17 cellular contexts compared by ENCODE assay signal in genomic region chr2:237604391-237604790, GRCh38. TPM values are rescaled to one million over a fixed set of nuclear protein-coding genes. Genes with fewer than 3 reads are reported as not detected.
A peak's percentile ranks its signal among the peaks of the same experiment; 100 is the strongest.
DNase-seq lines count a peak whose midpoint lies in the region; ATAC-seq and TF ChIP-seq lines count a peak whose summit lies in the region.
"Had no signal": no experiment of that assay in that cellular context is flagged by ENCODE, and none has a peak within 500 bp of the region (broad histone marks: within the 10 kb centered on the region; RNA-seq: fewer than 3 reads in every experiment).

No MANE protein-coding gene starts in this region.

- H2BK15ac ChIP-seq in IMR-90 (ENCODE audit: low read depth, low read length) = no peak overlapping the region; the same call in 2 of the 3 replicates

- no peaks in the 10 kb centered on the region for H3K36me3 ChIP-seq in BLaER1
- H3K36me3 ChIP-seq in IMR-90 (ENCODE audit: control insufficient read depth, insufficient read depth, low read length) = no peaks in the 10 kb centered on the region
- H3K36me3 ChIP-seq in hepatocyte (replicated peaks; ENCODE audit: insufficient read depth, low read depth) = no peaks in the 10 kb centered on the region
- no peaks in the 10 kb centered on the region for H3K36me3 ChIP-seq in trophoblast cell (ENCODE audit: control insufficient read depth in 1 of 2, insufficient read depth in 2 of 2, low read length in 2 of 2)
- H3K36me3 ChIP-seq in colonic mucosa = no peaks in the 10 kb centered on the region
- no peaks in the 10 kb centered on the region for H3K36me3 ChIP-seq in gastroesophageal sphincter
- H3K36me3 ChIP-seq: neural progenitor cell, SJCRH30 had no signal

- H2BK120ac ChIP-seq in IMR-90 (ENCODE audit: low read depth, low read length) (peak overlapping the region; percentile 72; the same call in 1 of the 2 replicates), trophoblast cell (ENCODE audit: insufficient read depth, low read length, poor library complexity) (no peak overlapping the region)

- no peak for DNase-seq in IMR-90
- DNase-seq in hepatocyte (ENCODE audit: low spot score) = no peak
- no peak for DNase-seq in trophoblast cell
- no peak for DNase-seq in colonic mucosa
- DNase-seq: activated naive CD8-positive, alpha-beta T cell treated with anti-CD3 and anti-CD28 coated beads for 36 hours; DMS 273 treated with DMSO at 0.1 percent for 48 hours had no signal

- H2AK9ac ChIP-seq in IMR-90 (replicated peaks; ENCODE audit: low read depth, low read length, poor library complexity) = peak overlapping the region; percentile 22

- H3K9me3 ChIP-seq in BLaER1 (peaks cover 10% of the 10 kb centered on the region), IMR-90 (ENCODE audit: control insufficient read depth, insufficient read depth, low read length) (no peaks in the 10 kb centered on the region), hepatocyte (ENCODE audit: low read depth) (no peaks in the 10 kb centered on the region), trophoblast cell (ENCODE audit: insufficient read depth, low read depth, low read length) (peaks cover 4% of the 10 kb centered on the region), colonic mucosa (no peaks in the 10 kb centered on the region), gastroesophageal sphincter (no peaks in the 10 kb centered on the region)
- H3K9me3 ChIP-seq: SJCRH30 had no signal

- in situ Hi-C loops in IMR-90 (cut with MboI; ENCODE audit: low sequenced_read_pairs) = no loop called here

- H2BK12ac ChIP-seq in trophoblast cell (ENCODE audit: low read length) = no peak overlapping the region

- H3K14ac ChIP-seq in IMR-90 (replicated peaks; ENCODE audit: low read depth, low read length) (0 out of 2 replicates have a peak overlapping the region, but pooled peaks have one; percentile 21), trophoblast cell (ENCODE audit: low read length) (no peak overlapping the region)

- H3K27me3 ChIP-seq in BLaER1 (no peaks in the 10 kb centered on the region), IMR-90 (ENCODE audit: control insufficient read depth, insufficient read depth, low read length) (no peaks in the 10 kb centered on the region), hepatocyte (no peaks in the 10 kb centered on the region), trophoblast cell (ENCODE audit: insufficient read depth, low read length) (no peaks in the 10 kb centered on the region), colonic mucosa (no peaks in the 10 kb centered on the region), gastroesophageal sphincter (no peaks in the 10 kb centered on the region)
- H3K27me3 ChIP-seq: neural progenitor cell, SJCRH30 had no signal

- H3K4me1 ChIP-seq in BLaER1 (peaks cover 80% of the 10 kb centered on the region), IMR-90 (ENCODE audit: control insufficient read depth, insufficient read depth, low read length) (peaks cover 7% of the 10 kb centered on the region), hepatocyte (ENCODE audit: insufficient read depth) (peaks cover 33% of the 10 kb centered on the region), trophoblast cell (ENCODE audit: control insufficient read depth in 1 of 2, insufficient read depth in 2 of 2, low read length in 2 of 2) (peaks cover 17 to 22% of the 10 kb centered on the region in 2 experiments), colonic mucosa (no peaks in the 10 kb centered on the region), gastroesophageal sphincter (peaks cover 0 to 37% (median 8%) of the 10 kb centered on the region in 3 donors)

- 100% methylated on average over 1 of the region's 11 CpGs; no CpG with 5 or more reads in 1 of the 2 experiments for whole genome bisulfite sequencing in IMR-90 (ENCODE audit: extremely low coverage in 2 of 2, insufficient read length in 1 of 2), 2 experiments
- 92% methylated on average over 11 of the region's 11 CpGs for WGBS in hepatocyte (ENCODE audit: low lambda C conversion rate, missing lambda C conversion rate)
- WGBS in trophoblast cell (ENCODE audit: extremely low coverage, insufficient coverage, insufficient read length) = no CpG with 5 or more reads among the region's 11 CpGs
- WGBS in gastroesophageal sphincter (ENCODE audit: low coverage in 1 of 2), 2 donors = 86 to 90% methylated on average over 4 to 10 of the region's 11 CpGs

- H3K9me2 ChIP-seq in hepatocyte (replicated peaks; ENCODE audit: insufficient read depth) = no peaks in the 10 kb centered on the region

- H3K18ac ChIP-seq in IMR-90 (ENCODE audit: low read depth, low read length) = peak overlapping the region; percentile 33; the same call in 1 of the 2 replicates
- H3K18ac ChIP-seq in trophoblast cell (ENCODE audit: low read length) = no peak overlapping the region

- H3K4me3 ChIP-seq in BLaER1 (no peak overlapping the region; the same call in 1 of the 2 replicates), IMR-90 (ENCODE audit: insufficient read depth, low read depth, low read length) (no peak overlapping the region), hepatocyte (no peak overlapping the region), trophoblast cell (ENCODE audit: low read depth, low read length) (no peak overlapping the region), colonic mucosa (no peak overlapping the region), gastroesophageal sphincter (no peak overlapping the region)
- H3K4me3 ChIP-seq: neural progenitor cell had no signal

- no peak for TF ChIP-seq EP300 in gastroesophageal sphincter (IDR thresholded peaks at IDR 0.05)

- H4K8ac ChIP-seq in IMR-90 (ENCODE audit: low read depth in 2 of 2, low read length in 2 of 2) (peak overlapping the region in 1 of 2 experiments; percentile 54; a peak in 2 of 4 replicates), trophoblast cell (ENCODE audit: low read depth, low read length) (no peak overlapping the region)

- no peak for ATAC-seq in IMR-90 (ENCODE audit: low read depth)
- ATAC-seq in gastroesophageal sphincter = no peak
- no peak for ATAC-seq in GM19035 (IDR thresholded peaks at IDR 0.05; ENCODE audit: unreplicated experiment)
- ATAC-seq in GM21528 (IDR thresholded peaks at IDR 0.05; ENCODE audit: low FRiP score, unreplicated experiment) = no peak

- H2BK5ac ChIP-seq in IMR-90 (ENCODE audit: low read depth, low read length, poor library complexity, severe bottlenecking) (no peak overlapping the region), trophoblast cell (ENCODE audit: low read depth, low read length, poor library complexity) (no peak overlapping the region)

- TF ChIP-seq RAD21 in IMR-90 (IDR thresholded peaks at IDR 0.05; ENCODE audit: low read length) = no peak

- peaks cover 9% of the 10 kb centered on the region; the same call in 1 of the 2 replicates for H3K9me1 ChIP-seq in IMR-90 (ENCODE audit: insufficient read depth, low read length)

- H3K79me2 ChIP-seq in hepatocyte (no peaks in the 10 kb centered on the region), trophoblast cell (ENCODE audit: control insufficient read depth, insufficient read depth, low read length, poor library complexity) (no peaks in the 10 kb centered on the region)

- no TSS peak for BruUV-seq in IMR-90 (replicated peaks; lab: Mats Ljungman, UMichigan)

- CTCF ChIA-PET in IMR-90 (lab: Yijun Ruan, JAX) = interaction anchor here (1.0 kb wide), 2 partner anchors 23 to 83 kb away, joined by 4 read pairs; no protein-coding TSS in a partner anchor

- intact Hi-C loops in IMR-90 (cut with micrococcal nuclease) (loop anchor here (5.0 kb wide), 1 partner anchor 138 kb away; no protein-coding TSS in a partner anchor), colonic mucosa (cut with DNase I) (no loop called here)

- H3K79me1 ChIP-seq in IMR-90 (ENCODE audit: low read depth in 1 of 2, low read length in 2 of 2) (no peaks in the 10 kb centered on the region), trophoblast cell (ENCODE audit: low read length) (peaks cover 2% of the 10 kb centered on the region)

- peak overlapping the region; percentile 53 for H2AFZ ChIP-seq in IMR-90 (replicated peaks; ENCODE audit: low read length, poor library complexity)
- H2AFZ ChIP-seq in hepatocyte = no peak overlapping the region
- no peak overlapping the region for H2AFZ ChIP-seq in trophoblast cell (ENCODE audit: insufficient read depth, low read length, poor library complexity)

- H3K23ac ChIP-seq in IMR-90 (ENCODE audit: low read depth, low read length) = no peak overlapping the region
- H3K23ac ChIP-seq in trophoblast cell (ENCODE audit: low read length) = no peak overlapping the region

- H2BK20ac ChIP-seq in IMR-90 (ENCODE audit: low read depth, low read length) = peak overlapping the region; percentile 55; the same call in 1 of the 2 replicates

- H3K9ac ChIP-seq in BLaER1 (peak overlapping the region; percentile 80), IMR-90 (ENCODE audit: low read depth, low read length) (no peak overlapping the region), trophoblast cell (ENCODE audit: low read length) (no peak overlapping the region), colonic mucosa (ENCODE audit: low read depth in 2 of 2, low read length in 2 of 2) (no peak overlapping the region)
- H3K9ac ChIP-seq: neural progenitor cell had no signal

- H3K56ac ChIP-seq in IMR-90 (ENCODE audit: extremely low read depth, insufficient read depth, low read length) = no peak overlapping the region

- no peak for TF ChIP-seq POLR2A in IMR-90 (IDR thresholded peaks at IDR 0.05; ENCODE audit: low read depth, low read length)
- no peak for TF ChIP-seq POLR2A in gastroesophageal sphincter (IDR thresholded peaks at IDR 0.05)

- dilution Hi-C loops in IMR-90 (cut with HindIII; ENCODE audit: low sequenced_read_pairs, unreplicated experiment) = no loop called here

- POLR2A ChIA-PET in IMR-90 (lab: Charles Lee; ENCODE audit: unreplicated experiment) = interaction anchor here (0.6 kb wide), 1 partner anchor 39 kb away, joined by 7 read pairs; no protein-coding TSS in a partner anchor

- H2AK5ac ChIP-seq in IMR-90 (ENCODE audit: low read depth, low read length) (peak overlapping the region; percentile 93), trophoblast cell (ENCODE audit: low read length) (peak overlapping the region; percentile 1)

- no peak overlapping the region for H4K12ac ChIP-seq in trophoblast cell (ENCODE audit: low read depth, low read length)

- H4K91ac ChIP-seq in IMR-90 (ENCODE audit: insufficient read depth, low read depth, low read length) = 0 out of 2 replicates have a peak overlapping the region, but pooled peaks have one; percentile 15
- H4K91ac ChIP-seq in trophoblast cell (ENCODE audit: low read depth, low read length) = no peak overlapping the region

- H3K27ac ChIP-seq in BLaER1 (peak overlapping the region; percentile 86), IMR-90 (ENCODE audit: insufficient read depth, low read length) (no peak overlapping the region), hepatocyte (no peak overlapping the region), trophoblast cell (ENCODE audit: low read depth, low read length) (no peak overlapping the region), colonic mucosa (no peak overlapping the region), gastroesophageal sphincter (peak overlapping the region in 1 of 4 donors; percentile 38)
- H3K27ac ChIP-seq: neural progenitor cell had no signal

- H3K4ac ChIP-seq in IMR-90 (ENCODE audit: low read depth, low read length) (peak overlapping the region; percentile 65), trophoblast cell (ENCODE audit: low read depth, low read length) (no peak overlapping the region)

- H3K4me2 ChIP-seq in BLaER1 = peak overlapping the region; percentile 97
- H3K4me2 ChIP-seq in IMR-90 (ENCODE audit: low read depth, low read length) = no peak overlapping the region
- H3K4me2 ChIP-seq in hepatocyte = peak overlapping the region; percentile 60
- H3K4me2 ChIP-seq in trophoblast cell (ENCODE audit: low read length) = no peak overlapping the region

- TF ChIP-seq CTCF in IMR-90 (conservative IDR thresholded peaks at IDR 0.05; ENCODE audit: low read depth, low read length) (no peak), hepatocyte (IDR thresholded peaks at IDR 0.05; ENCODE audit: poor library complexity) (no peak), colonic mucosa (IDR thresholded peaks at IDR 0.05) (no peak), gastroesophageal sphincter (IDR thresholded peaks at IDR 0.05) (no peak)

- H4K20me1 ChIP-seq in BLaER1 = no peaks in the 10 kb centered on the region
- no peaks in the 10 kb centered on the region for H4K20me1 ChIP-seq in IMR-90 (ENCODE audit: insufficient read depth, low read length)
- H4K20me1 ChIP-seq in hepatocyte (ENCODE audit: insufficient read depth, poor library complexity, severe bottlenecking) = no peaks in the 10 kb centered on the region

- H4K5ac ChIP-seq in IMR-90 (ENCODE audit: low read depth, low read length) = 0 out of 2 replicates have a peak overlapping the region, but pooled peaks have one; percentile 20

RNA-seq across cellular contexts. Expression of gene RAB17, which starts 13.9 kb away (rescaled TPM):
- total RNA-seq in IMR-90 (2012; rRNA removed) (not detected in 2 replicates), hepatocyte (56.8 and 58.3 TPM in 2 replicates), colonic mucosa (10 to 100 TPM; 32.5 to 34.7 TPM), gastroesophageal sphincter (1 to 10 TPM in 3 of 4 donors, under 1 TPM in 1; 0.81 to 6.7 (median 3.2) TPM)
- polyA plus RNA-seq in IMR-90 (2012; rRNA removed) (0.17 and 0.41 TPM in 2 replicates), hepatocyte (89.6 and 99.1 TPM in 2 replicates)
- polyA plus RNA-seq in IMR-90 (2012; cell fraction: cytosol; rRNA removed) = 0.05 and 0.34 TPM in 2 replicates
- polyA plus RNA-seq in IMR-90 (2012; cell fraction: nucleus; rRNA removed; ENCODE audit: low replicate concordance) = 1.9 and 2.9 TPM in 2 replicates
- polyA plus RNA-seq in trophoblast cell (2013) = 15.7 and 16.1 TPM in 2 replicates

RNA-seq across cellular contexts. Expression of gene LRRFIP1, which starts 23.0 kb away (rescaled TPM):
- total RNA-seq in IMR-90 (2012; rRNA removed) = 52.2 and 63.0 TPM in 2 replicates
- 47.4 and 54.4 TPM in 2 replicates for polyA plus RNA-seq in IMR-90 (2012; rRNA removed)
- 22.4 and 32.2 TPM in 2 replicates for polyA plus RNA-seq in IMR-90 (2012; cell fraction: cytosol; rRNA removed)
- 26.6 and 80.9 TPM in 2 replicates for polyA plus RNA-seq in IMR-90 (2012; cell fraction: nucleus; rRNA removed; ENCODE audit: low replicate concordance)
- total RNA-seq in hepatocyte = 42.7 and 49.0 TPM in 2 replicates
- polyA plus RNA-seq in hepatocyte = 64.1 and 81.4 TPM in 2 replicates
- polyA plus RNA-seq in trophoblast cell (2013) = 51.0 and 58.1 TPM in 2 replicates
- 100 to 1,000 TPM; 114 to 133 TPM for total RNA-seq in colonic mucosa
- total RNA-seq in gastroesophageal sphincter = 100 to 1,000 TPM; 164 to 225 (median 179) TPM

RNA-seq across cellular contexts. Expression of gene PRLH, which starts 38.0 kb away (rescaled TPM):
- total RNA-seq in IMR-90 (2012; rRNA removed) (not detected in 2 replicates), hepatocyte (not detected in 2 replicates), colonic mucosa (not detected), gastroesophageal sphincter (not detected)
- polyA plus RNA-seq in IMR-90 (2012; rRNA removed) (not detected in 2 replicates), hepatocyte (not detected in 2 replicates)
- polyA plus RNA-seq in IMR-90 (2012; cell fraction: cytosol; rRNA removed) = not detected in 2 replicates
- polyA plus RNA-seq in IMR-90 (2012; cell fraction: nucleus; rRNA removed; ENCODE audit: low replicate concordance) = not detected in 2 replicates
- polyA plus RNA-seq in trophoblast cell (2013) = not detected in 2 replicates
- total RNA-seq: activated naive CD8-positive, alpha-beta T cell treated with anti-CD3 and anti-CD28 coated beads for 36 hours; activated T-cell treated with anti-CD3 and anti-CD28 coated beads, Interleukin-2, amount 50 U/mL, for 4 hours; dermis blood vessel endothelial cell; mesenteric fat pad; renal cortical epithelial cell; SJCRH30 had no signal
- polyA plus RNA-seq: esophagus had no signal

Comparison
In these comparisons a context has a peak if more than half of its experiments do, and no peak if none do; other contexts are left out.
1. H3K4me2 ChIP-seq: peak in BLaER1 (single experiment) and hepatocyte (single experiment); none in IMR-90 (single experiment) and trophoblast cell (single experiment).